Comparison of ENCODE assay signal across 13 cellular contexts in the genomic region with DNA sequence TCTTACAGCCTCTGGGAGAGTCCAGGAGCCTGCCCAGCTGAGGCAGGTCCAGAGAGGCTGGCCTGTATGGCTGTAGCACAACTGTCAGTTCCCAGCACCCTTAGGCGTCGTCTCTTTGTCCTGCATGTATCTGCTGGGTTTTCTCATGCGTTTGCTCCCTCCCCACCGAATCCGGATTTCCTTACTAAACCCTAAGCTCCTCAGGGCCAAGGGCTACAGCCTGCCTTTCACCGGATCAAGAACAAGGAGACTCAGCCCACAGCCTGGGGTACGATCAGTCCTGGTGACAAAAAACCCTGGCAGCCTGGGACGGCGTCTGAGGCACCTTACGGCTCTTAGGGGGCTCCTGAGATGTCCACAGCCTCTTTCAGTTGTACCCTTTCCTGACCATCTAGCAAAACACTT. TPM values are rescaled to one million over a fixed set of nuclear protein-coding genes. Genes with fewer than 3 reads are reported as not detected.
DNase-seq lines count a peak whose midpoint lies in the region; ATAC-seq and TF ChIP-seq lines count a peak whose summit lies in the region.
"Had no signal": no experiment of that assay in that cellular context is flagged by ENCODE, and none has a peak within 500 bp of the region (broad histone marks: within the 10 kb centered on the region; RNA-seq: fewer than 3 reads in every experiment).

No MANE protein-coding gene starts in this region.

- H4K20me1 ChIP-seq in fibroblast of lung (ENCODE audit: control insufficient read depth, extremely low read depth, insufficient read depth, low read length) = no peaks in the 10 kb centered on the region

- ATAC-seq in RWPE2 (ENCODE audit: low read depth) = no peak
- ATAC-seq: HCT116, WTC11 had no signal

- H3K4me2 ChIP-seq in fibroblast of lung (ENCODE audit: extremely low read depth, insufficient read depth, low read length) = no peak overlapping the region

- H3K4me1 ChIP-seq in A673 (ENCODE audit: insufficient read depth, low read length, poor library complexity, severe bottlenecking) = peaks cover 30% of the 10 kb centered on the region
- peaks cover 18% of the 10 kb centered on the region for H3K4me1 ChIP-seq in RWPE2 (ENCODE audit: insufficient read depth, poor library complexity, severe bottlenecking)
- H3K4me1 ChIP-seq in fibroblast of lung (ENCODE audit: control insufficient read depth, extremely low read depth, insufficient read depth, low read length) = peaks cover 88% of the 10 kb centered on the region
- H3K4me1 ChIP-seq in rectal smooth muscle tissue (ENCODE audit: control insufficient read depth, insufficient read depth, low read length) = peaks cover 34% of the 10 kb centered on the region

- no peak for DNase-seq in A673 (ENCODE audit: low spot score)
- DNase-seq in RWPE2 (ENCODE audit: low spot score) = no peak
- DNase-seq in fibroblast of lung (ENCODE audit: low read depth in 2 of 2) = no peak
- DNase-seq in SHP77 treated with DMSO at 0.1 percent for 48 hours (lab: John Stamatoyannopoulos, UW) = no peak
- no peak for DNase-seq in SKM-1 treated with dmso at 0.1 percent for 144 hours (lab: John Stamatoyannopoulos, UW; ENCODE audit: unreplicated experiment)
- DNase-seq in dedifferentiated amniotic fluid mesenchymal stem cell (ENCODE audit: extremely low spot score) = no peak
- DNase-seq in stimulated activated naive CD4-positive, alpha-beta T cell treated with Interleukin-2 at 50 U/mL for 16 hours (lab: John Stamatoyannopoulos, UW) = no peak
- DNase-seq: activated effector memory CD4-positive, alpha-beta T cell treated with Interleukin-2 at 50 U/mL for 16 hours; NCI-H2171; RPMI8226 had no signal

- H2AFZ ChIP-seq in fibroblast of lung (ENCODE audit: low read length) = no peak overlapping the region

- H3K27ac ChIP-seq in A673 (ENCODE audit: low read depth, low read length, poor library complexity, severe bottlenecking) (peak overlapping the region; percentile 7), RWPE2 (ENCODE audit: poor library complexity, severe bottlenecking) (peak overlapping the region; percentile 71), fibroblast of lung (ENCODE audit: insufficient read depth, low read length) (peak overlapping the region; percentile 85), rectal smooth muscle tissue (ENCODE audit: low read depth, low read length) (peak overlapping the region; percentile 82)

- H3K9me3 ChIP-seq in A673 (ENCODE audit: low read depth, low read length, poor library complexity, severe bottlenecking) (no peaks in the 10 kb centered on the region), RWPE2 (ENCODE audit: severe bottlenecking) (no peaks in the 10 kb centered on the region), fibroblast of lung (ENCODE audit: control insufficient read depth, insufficient read depth, low read depth, low read length) (no peaks in the 10 kb centered on the region)

- H3K36me3 ChIP-seq in A673 (ENCODE audit: insufficient read depth, low read length, poor library complexity, severe bottlenecking) (peaks cover 21% of the 10 kb centered on the region), RWPE2 (ENCODE audit: low read depth) (peaks cover 5% of the 10 kb centered on the region; the same call in 1 of the 2 replicates), fibroblast of lung (ENCODE audit: control insufficient read depth, insufficient read depth, low read length) (peaks cover 9% of the 10 kb centered on the region), rectal smooth muscle tissue (ENCODE audit: control insufficient read depth, insufficient read depth, low read length) (peaks cover 14% of the 10 kb centered on the region)

- H3K9ac ChIP-seq in fibroblast of lung (ENCODE audit: insufficient read depth, low read length) = peak overlapping the region; percentile 28
- no peak overlapping the region for H3K9ac ChIP-seq in rectal smooth muscle tissue (ENCODE audit: low read length)

- peaks cover 5% of the 10 kb centered on the region for H3K79me2 ChIP-seq in fibroblast of lung (ENCODE audit: control insufficient read depth, insufficient read depth, low read length)

- CTCF ChIA-PET in A673 (lab: Charles Lee) = no interaction called here

- H3K27me3 ChIP-seq in A673 (replicated peaks; ENCODE audit: insufficient read depth, low read depth, low read length, poor library complexity) (no peaks in the 10 kb centered on the region), RWPE2 (ENCODE audit: insufficient read depth, poor library complexity, severe bottlenecking) (no peaks in the 10 kb centered on the region), fibroblast of lung (ENCODE audit: control insufficient read depth, insufficient read depth, low read length) (no peaks in the 10 kb centered on the region), rectal smooth muscle tissue (ENCODE audit: control insufficient read depth, insufficient read depth, low read length) (no peaks in the 10 kb centered on the region)

- no peak overlapping the region for H3K4me3 ChIP-seq in A673 (ENCODE audit: low read depth, low read length, poor library complexity, severe bottlenecking)
- no peak overlapping the region for H3K4me3 ChIP-seq in RWPE2 (ENCODE audit: severe bottlenecking)
- H3K4me3 ChIP-seq in fibroblast of lung (replicated peaks in 1 of 4; ENCODE audit: control extremely low read depth in 1 of 4, insufficient read depth in 1 of 4, low read depth in 3 of 4, low read length in 4 of 4) = no peak overlapping the region
- no peak overlapping the region for H3K4me3 ChIP-seq in rectal smooth muscle tissue (ENCODE audit: low read length)

- TF ChIP-seq CTCF in A673 (conservative IDR thresholded peaks at IDR 0.05; ENCODE audit: low read depth, low read length) (no peak), RWPE2 (IDR thresholded peaks at IDR 0.05; ENCODE audit: poor library complexity, severe bottlenecking) (no peak), fibroblast of lung (conservative IDR thresholded peaks at IDR 0.05 in 1 of 2, IDR thresholded peaks at IDR 0.05 in 1 of 2; ENCODE audit: low read depth in 1 of 2, low read length in 2 of 2) (no peak)

- BruUV-seq in A673 (replicated peaks; lab: Mats Ljungman, UMichigan) = no TSS peak

- POLR2A ChIA-PET in A673 (lab: Charles Lee; ENCODE audit: low non-redundant PET) = interaction anchor here (0.6 kb wide), 2 partner anchors 75 to 165 kb away, joined by 3 to 5 read pairs; no protein-coding TSS in a partner anchor

- intact Hi-C loops in A673 (cut with micrococcal nuclease; ENCODE audit: unreplicated experiment) = no loop called here

RNA-seq across cellular contexts. Expression of gene HIC1, which starts 12.1 kb away (rescaled TPM):
- total RNA-seq in A673 (2021) = 0.84 and 1.5 TPM in 2 replicates
- total RNA-seq in fibroblast of lung = 29.1 and 30.0 TPM in 2 replicates
- polyA plus RNA-seq in fibroblast of lung = 8.2 and 11.3 TPM in 2 replicates
- polyA plus RNA-seq in fibroblast of lung (2012) = 31.7 and 32.0 TPM in 2 replicates
- polyA minus RNA-seq in fibroblast of lung (ENCODE audit: low replicate concordance) = 14.0 and 15.0 TPM in 2 replicates

RNA-seq across cellular contexts. Expression of gene OVCA2, which starts 25.2 kb away (rescaled TPM):
- 30.7 and 33.1 TPM in 2 replicates for total RNA-seq in A673 (2021)
- 40.6 and 41.1 TPM in 2 replicates for total RNA-seq in fibroblast of lung
- 27.9 and 41.8 TPM in 2 replicates for polyA plus RNA-seq in fibroblast of lung
- 21.1 and 44.6 TPM in 2 replicates for polyA plus RNA-seq in fibroblast of lung (2012)
- 17.5 and 21.0 TPM in 2 replicates for polyA minus RNA-seq in fibroblast of lung (ENCODE audit: low replicate concordance)

RNA-seq across cellular contexts. Expression of gene DPH1, which starts 37.1 kb away (rescaled TPM):
- total RNA-seq in A673 (2021) (51.1 and 60.8 TPM in 2 replicates), fibroblast of lung (21.3 and 23.1 TPM in 2 replicates)
- polyA plus RNA-seq in fibroblast of lung = 28.5 and 31.3 TPM in 2 replicates
- 33.4 and 34.1 TPM in 2 replicates for polyA plus RNA-seq in fibroblast of lung (2012)
- 194 and 205 TPM in 2 replicates for polyA minus RNA-seq in fibroblast of lung (ENCODE audit: low replicate concordance)

RNA-seq across cellular contexts. Expression of gene RTN4RL1, which starts 41.9 kb away (rescaled TPM):
- total RNA-seq in A673 (2021) = 0.80 and 1.0 TPM in 2 replicates
- total RNA-seq in fibroblast of lung = 0.51 and 0.83 TPM in 2 replicates
- 0.14 and 0.39 TPM in 2 replicates for polyA plus RNA-seq in fibroblast of lung
- polyA plus RNA-seq in fibroblast of lung (2012) = 0.40 and 0.76 TPM in 2 replicates
- 0.20 TPM in 1 of 2 replicates, not detected in the other for polyA minus RNA-seq in fibroblast of lung (ENCODE audit: low replicate concordance)

Comparison
In these comparisons a context has a peak if more than half of its experiments do, and no peak if none do; other contexts are left out.
1. H3K27ac ChIP-seq: peak in every context shown above with its lines; median percentile 85 in fibroblast of lung; 82 in rectal smooth muscle tissue; 71 in RWPE2; 7 in A673.
2. RNA of gene HIC1, which starts 12.1 kb away (total RNA-seq): 29.1 to 30.0 TPM in fibroblast of lung; 0.84 to 1.5 TPM in A673; every median in the first group is over 10 times any median in the second.